Comparison of ENCODE assay signal across 6 cellular contexts in the genomic region with DNA sequence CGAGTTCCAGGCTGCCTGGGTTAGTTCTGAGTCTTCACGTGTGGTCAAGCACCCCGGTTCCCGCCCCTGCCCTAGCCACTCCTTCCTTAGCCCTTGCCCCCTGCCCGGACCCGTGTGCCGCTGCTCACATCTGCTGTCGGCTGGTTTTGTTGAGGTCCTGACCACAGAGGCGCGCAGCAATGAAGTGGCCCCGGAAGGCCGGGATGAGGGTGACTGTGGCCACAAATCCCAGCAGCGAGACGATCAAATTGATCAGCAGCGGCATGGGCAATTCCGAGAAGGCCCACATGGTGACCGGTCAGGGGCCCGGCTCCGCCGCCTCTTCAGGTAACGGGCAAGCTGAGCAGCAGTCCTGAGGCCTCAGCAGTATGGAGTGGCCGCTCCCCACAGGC. TPM values are rescaled to one million over a fixed set of nuclear protein-coding genes. Genes with fewer than 3 reads are reported as not detected.
DNase-seq lines count a peak whose midpoint lies in the region; ATAC-seq and TF ChIP-seq lines count a peak whose summit lies in the region.

No MANE protein-coding gene starts in this region.

- H3F3A ChIP-seq in PC-9 (ENCODE audit: insufficient read depth, low read depth): peaks cover 47% of the 10 kb centered on the region

- H3K9me3 ChIP-seq in PC-9 (ENCODE audit: insufficient read depth, low read depth): no peaks in the 10 kb centered on the region
- no peaks in the 10 kb centered on the region for H3K9me3 ChIP-seq in gastroesophageal sphincter
- H3K9me3 ChIP-seq in thymus (ENCODE audit: control insufficient read depth): no peaks in the 10 kb centered on the region

- ATAC-seq in gastroesophageal sphincter: no peak

- peak overlapping the region; percentile 92 for H3K4me2 ChIP-seq in PC-9

- peaks cover 26% of the 10 kb centered on the region for H3K4me1 ChIP-seq in PC-9 (replicated peaks; ENCODE audit: insufficient read depth)
- H3K4me1 ChIP-seq in gastroesophageal sphincter: peaks cover 3 to 39% (median 20%) of the 10 kb centered on the region in 3 donors
- peaks cover 9% of the 10 kb centered on the region for H3K4me1 ChIP-seq in thymus (ENCODE audit: control insufficient read depth, insufficient read depth, low read length)

- CTCF ChIA-PET in PC-9 (lab: Charles Lee): interaction anchor here (0.7 to 2.0 kb wide), 7 partner anchors 16 to 929 kb away, joined by 3 to 16 read pairs (median 5); a partner anchor contains a TSS

- no peak for TF ChIP-seq CTCF in PC-9 (conservative IDR thresholded peaks at IDR 0.05)
- no peak for TF ChIP-seq CTCF in gastroesophageal sphincter (IDR thresholded peaks at IDR 0.05)

- no peaks in the 10 kb centered on the region for H3K9me2 ChIP-seq in PC-9 (ENCODE audit: insufficient read depth)

- H4K20me1 ChIP-seq in PC-9 (ENCODE audit: insufficient read depth): no peaks in the 10 kb centered on the region

- 0% methylated on average over 1 of the region's 22 CpGs; no CpG with 5 or more reads in 1 of the 2 donors for WGBS in gastroesophageal sphincter (ENCODE audit: low coverage in 1 of 2), 2 donors
- under 1% methylated on average over 22 of the region's 22 CpGs for WGBS in thymus

- peak overlapping the region; percentile 87 for H2AFZ ChIP-seq in PC-9

- H3K4me3 ChIP-seq in PC-9 (peak overlapping the region; percentile 79), gastroesophageal sphincter (peak overlapping the region; percentile 74 to 86), thymus (ENCODE audit: low read length) (peak overlapping the region; percentile 58)

- TF ChIP-seq POLR2A in gastroesophageal sphincter (IDR thresholded peaks at IDR 0.05): no peak

- BruUV-seq in PC-9 (replicated peaks; lab: Mats Ljungman, UMichigan): TSS peak; percentile 23

- H3K36me3 ChIP-seq in PC-9 (ENCODE audit: low read depth) (peaks cover 16% of the 10 kb centered on the region), gastroesophageal sphincter (peaks cover 0 to 28% of the 10 kb centered on the region in 2 donors), thymus (ENCODE audit: control insufficient read depth, insufficient read depth) (peaks cover 8% of the 10 kb centered on the region)

- intact Hi-C loops in PC-9 (cut with micrococcal nuclease; ENCODE audit: unreplicated experiment): loop anchor here (5.0 kb wide), 2 partner anchors 194 to 216 kb away; a partner anchor contains a TSS

- H3K79me2 ChIP-seq in PC-9 (ENCODE audit: low read depth): peaks cover 24% of the 10 kb centered on the region

- H3K27me3 ChIP-seq in PC-9 (ENCODE audit: insufficient read depth, low read depth) (no peaks in the 10 kb centered on the region), gastroesophageal sphincter (no peaks in the 10 kb centered on the region), thymus (ENCODE audit: control insufficient read depth, insufficient read depth) (no peaks in the 10 kb centered on the region)

- POLR2A ChIA-PET in PC-9 (lab: Charles Lee; ENCODE audit: unreplicated experiment): interaction anchor here (0.5 to 1.0 kb wide), 8 partner anchors 10 to 480 kb away, joined by 4 to 15 read pairs (median 6); a partner anchor contains a TSS

- H3K27ac ChIP-seq in PC-9 (peak overlapping the region; percentile 87), gastroesophageal sphincter (peak overlapping the region; percentile 93 to 98 (median 95)), thymus (ENCODE audit: low read depth) (peak overlapping the region; percentile 96)

- TF ChIP-seq EP300 in gastroesophageal sphincter (IDR thresholded peaks at IDR 0.05): no peak

- peak; percentile 61 for DNase-seq in stimulated activated CD4-positive, alpha-beta T cell treated with anti-CD3 and anti-CD28 coated beads, Interleukin-15, amount 100 ng/mL, for 24 hours
- no peak for DNase-seq in stimulated activated CD4-positive, alpha-beta T cell treated with anti-CD3 and anti-CD28 coated beads, Interleukin-4, amount 100 ng/mL, for 4 hours
- DNase-seq in PC-9: peak in 1 of 2 experiments; percentile 56
- no peak for DNase-seq in DMS 273 treated with DMSO at 0.1 percent for 48 hours (lab: John Stamatoyannopoulos, UW)

RNA-seq across cellular contexts. Expression of a gene that starts 0.3 kb away (rescaled TPM):
- total RNA-seq in PC-9 (2021) (32.8 and 41.1 TPM in 2 replicates), gastroesophageal sphincter (10 to 100 TPM; 10.7 to 28.1 (median 21.4) TPM)
- 22.4 TPM for polyA plus RNA-seq in thymus

RNA-seq across cellular contexts. Expression of a gene that starts 5.8 kb away (rescaled TPM):
- total RNA-seq in PC-9 (2021) (6.7 and 9.3 TPM in 2 replicates), gastroesophageal sphincter (10 to 100 TPM in 1 of 4 donors, 1 to 10 TPM in 3; 3.4 to 13.3 (median 8.3) TPM)
- polyA plus RNA-seq in thymus: 11.1 TPM

RNA-seq across cellular contexts. Expression of a gene that starts 16.7 kb away (rescaled TPM):
- total RNA-seq in PC-9 (2021): 49.3 and 54.9 TPM in 2 replicates
- total RNA-seq in gastroesophageal sphincter: 10 to 100 TPM in 2 of 4 donors, 1 to 10 TPM in 2; 1.2 to 27.1 (median 9.8) TPM
- polyA plus RNA-seq in thymus: 15.5 TPM

RNA-seq across cellular contexts. Expression of a gene that starts 20.0 kb away (rescaled TPM):
- total RNA-seq in PC-9 (2021): 34.9 and 35.5 TPM in 2 replicates
- total RNA-seq in gastroesophageal sphincter: 10 to 100 TPM; 19.0 to 30.2 (median 23.3) TPM
- 24.0 TPM for polyA plus RNA-seq in thymus

RNA-seq across cellular contexts. Expression of a gene that starts 33.7 kb away (rescaled TPM):
- total RNA-seq in PC-9 (2021): 21.1 and 22.9 TPM in 2 replicates
- total RNA-seq in gastroesophageal sphincter: 10 to 100 TPM; 23.9 to 45.6 (median 35.8) TPM
- polyA plus RNA-seq in thymus: 51.4 TPM
